ENCODE assay signal across 8 cellular contexts in genomic region chr12:103858953-103859601, GRCh38. TPM values are rescaled to one million over a fixed set of nuclear protein-coding genes. Genes with fewer than 3 reads are reported as not detected.
DNase-seq lines count a peak whose midpoint lies in the region; ATAC-seq, FAIRE-seq and TF ChIP-seq lines count a peak whose summit lies in the region.

No MANE protein-coding gene starts in this region.

- no peaks in the 10 kb centered on the region for H4K20me1 ChIP-seq in GM23248 (ENCODE audit: insufficient read depth)

- H3K9ac ChIP-seq in GM23248 (peak overlapping the region; percentile 43), adipocyte (ENCODE audit: low read length) (peak overlapping the region; percentile 22)

- peak overlapping the region; percentile 58 for H3K27ac ChIP-seq in GM23248
- peak overlapping the region; percentile 46 for H3K27ac ChIP-seq in left ventricle myocardium inferior (replicated peaks)
- H3K27ac ChIP-seq in small intestine (ENCODE audit: low read depth in 1 of 2, low read length in 1 of 2) = peak overlapping the region in 1 of 2 donors; percentile 32

- H3K27me3 ChIP-seq in GM23248 (replicated peaks; ENCODE audit: insufficient read depth) (no peaks in the 10 kb centered on the region), adipocyte (replicated peaks; ENCODE audit: control insufficient read depth, insufficient read depth, low read length) (no peaks in the 10 kb centered on the region), left ventricle myocardium inferior (ENCODE audit: low read depth) (no peaks in the 10 kb centered on the region), small intestine (ENCODE audit: control insufficient read depth in 2 of 2, insufficient read depth in 2 of 2, low read length in 2 of 2) (no peaks in the 10 kb centered on the region)

- DNase-seq in GM23248 (peak; percentile 97), adipocyte (ENCODE audit: low read depth) (peak; percentile 93), left ventricle myocardium inferior (peak; percentile 38), small intestine (peak; percentile 88), NCI-H69 (lab: John Stamatoyannopoulos, UW) (no peak), NOMO-1 treated with dmso at 0.1 percent for 144 hours (lab: John Stamatoyannopoulos, UW; ENCODE audit: unreplicated experiment) (no peak)
- DNase-seq in activated T-cell treated with anti-CD3 and anti-CD28 coated beads, Interleukin-2, amount 50 U/mL, for 1 hour = no peak

- H3K4me2 ChIP-seq in GM23248 (ENCODE audit: unreplicated experiment) = peak overlapping the region; percentile 7

- TF ChIP-seq CTCF in left ventricle myocardium inferior (IDR thresholded peaks at IDR 0.05; ENCODE audit: borderline replicate concordance) = no peak

- H3K79me2 ChIP-seq in GM23248 (ENCODE audit: insufficient read depth) = no peaks in the 10 kb centered on the region

- in situ Hi-C loops in GM23248 (cut with MboI) = no loop called here

- 22 to 23% methylated on average over 10 of the region's 10 CpGs for WGBS in GM23248 (ENCODE audit: low coverage in 1 of 2, low lambda C conversion rate in 2 of 2, missing lambda C conversion rate in 2 of 2), 2 experiments
- WGBS in small intestine, 3 donors = 23 to 66% (median 45%) methylated on average over 10 of the region's 10 CpGs

- H3K9me3 ChIP-seq in GM23248 (ENCODE audit: low read depth) (no peaks in the 10 kb centered on the region), adipocyte (ENCODE audit: control insufficient read depth, low read length) (no peaks in the 10 kb centered on the region), left ventricle myocardium inferior (replicated peaks) (no peaks in the 10 kb centered on the region), small intestine (ENCODE audit: control insufficient read depth, low read depth) (no peaks in the 10 kb centered on the region)

- ATAC-seq in HG02678 (IDR thresholded peaks at IDR 0.05; ENCODE audit: unreplicated experiment) = no peak

- H3K9me2 ChIP-seq in GM23248 (ENCODE audit: insufficient read depth) = no peaks in the 10 kb centered on the region

- H3K36me3 ChIP-seq in GM23248 (ENCODE audit: low read depth) (no peaks in the 10 kb centered on the region), adipocyte (ENCODE audit: control insufficient read depth, insufficient read depth, low read length, severe bottlenecking) (no peaks in the 10 kb centered on the region), left ventricle myocardium inferior (no peaks in the 10 kb centered on the region), small intestine (ENCODE audit: control insufficient read depth in 2 of 2, insufficient read depth in 2 of 2, low read length in 2 of 2) (no peaks in the 10 kb centered on the region)

- intact Hi-C loops in left ventricle myocardium inferior (cut with micrococcal nuclease) = no loop called here

- FAIRE-seq in small intestine (lab: Jason Lieb, UNC) = no peak

- H3F3A ChIP-seq in GM23248 (ENCODE audit: insufficient read depth) = peaks cover 8% of the 10 kb centered on the region; the same call in 1 of the 2 replicates

- peak overlapping the region; percentile 83 for H2AFZ ChIP-seq in GM23248

- H3K4me3 ChIP-seq in GM23248 = peak overlapping the region; percentile 4; the same call in 1 of the 2 replicates
- H3K4me3 ChIP-seq in adipocyte (ENCODE audit: low read length) = no peak overlapping the region
- no peak overlapping the region for H3K4me3 ChIP-seq in left ventricle myocardium inferior
- no peak overlapping the region for H3K4me3 ChIP-seq in small intestine (ENCODE audit: low read depth in 1 of 2, low read length in 2 of 2)

- H3K4me1 ChIP-seq in GM23248 (ENCODE audit: insufficient read depth) = peaks cover 21% of the 10 kb centered on the region
- H3K4me1 ChIP-seq in adipocyte (ENCODE audit: control insufficient read depth, insufficient read depth, low read length) = peaks cover 19% of the 10 kb centered on the region
- H3K4me1 ChIP-seq in left ventricle myocardium inferior = peaks cover 7% of the 10 kb centered on the region
- no peaks in the 10 kb centered on the region for H3K4me1 ChIP-seq in small intestine (ENCODE audit: control insufficient read depth in 2 of 2, insufficient read depth in 1 of 2, low read depth in 1 of 2, low read length in 1 of 2)

RNA-seq across cellular contexts. Expression of gene NT5DC3, which starts 18.0 kb away (rescaled TPM):
- 4.3 and 5.2 TPM in 2 replicates for total RNA-seq in GM23248 (2014; rRNA removed; shearing (Covaris generic))
- polyA plus RNA-seq in GM23248 (2016; fragmentation: Nextera tagmentation; extraction: Ambion mirVana) (3.2 and 3.4 TPM in 2 replicates), small intestine (1 to 10 TPM in 1 of 3 donors, under 1 TPM in 2; 0.22 to 1.3 (median 0.27) TPM)
- total RNA-seq in left ventricle myocardium inferior = 3.1 TPM

Comparison
In these comparisons a context has a peak if more than half of its experiments do, and no peak if none do; other contexts are left out.
1. DNase-seq: peak in GM23248 (single experiment), adipocyte (single experiment), left ventricle myocardium inferior (single experiment) and small intestine (single experiment); none in activated T-cell treated with anti-CD3 and anti-CD28 coated beads, Interleukin-2, amount 50 U/mL, for 1 hour (single experiment), NCI-H69 (single experiment) and NOMO-1 treated with dmso at 0.1 percent for 144 hours (single experiment).